Comparison of ENCODE assay signal across 1 cellular context in the genomic region with DNA sequence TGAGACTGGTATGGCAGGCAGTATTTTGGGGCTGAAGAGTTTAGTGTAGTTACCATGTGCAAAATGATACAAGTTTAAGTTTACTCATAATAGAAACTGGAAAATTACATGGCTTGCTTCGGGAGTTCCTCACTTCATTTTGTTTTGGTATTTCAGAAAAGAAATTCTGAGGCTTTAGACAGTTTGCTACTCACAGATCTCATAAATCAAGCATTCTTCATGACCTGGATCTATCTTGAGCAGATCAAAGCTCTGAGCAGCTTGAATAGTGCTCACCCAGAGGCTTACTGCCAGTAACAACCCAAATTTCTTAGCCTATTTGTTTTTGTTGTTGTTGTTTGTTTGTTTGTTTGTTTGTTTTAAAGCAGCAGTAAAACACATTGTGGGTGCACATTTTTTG.
TF ChIP-seq lines count a peak whose summit lies in the region.

No MANE protein-coding gene starts in this region.

TF ChIP-seq in GM23338, 12 proteins besides CTCF, POLR2A, EP300 and RAD21 (continued from another document):
- TF ChIP-seq, protein P1, sequence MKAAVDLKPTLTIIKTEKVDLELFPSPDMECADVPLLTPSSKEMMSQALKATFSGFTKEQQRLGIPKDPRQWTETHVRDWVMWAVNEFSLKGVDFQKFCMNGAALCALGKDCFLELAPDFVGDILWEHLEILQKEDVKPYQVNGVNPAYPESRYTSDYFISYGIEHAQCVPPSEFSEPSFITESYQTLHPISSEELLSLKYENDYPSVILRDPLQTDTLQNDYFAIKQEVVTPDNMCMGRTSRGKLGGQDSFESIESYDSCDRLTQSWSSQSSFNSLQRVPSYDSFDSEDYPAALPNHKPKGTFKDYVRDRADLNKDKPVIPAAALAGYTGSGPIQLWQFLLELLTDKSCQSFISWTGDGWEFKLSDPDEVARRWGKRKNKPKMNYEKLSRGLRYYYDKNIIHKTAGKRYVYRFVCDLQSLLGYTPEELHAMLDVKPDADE (IDR thresholded peaks at IDR 0.05) = no peak
- TF ChIP-seq ZNF331 (CRISPR knock-in tag; IDR thresholded peaks at IDR 0.05; ENCODE audit: low read depth) = no peak
- no peak for TF ChIP-seq EZH2phosphoT487 (IDR thresholded peaks at IDR 0.05; ENCODE audit: unreplicated experiment)
- TF ChIP-seq ZNF114 (CRISPR knock-in tag; IDR thresholded peaks at IDR 0.05) = no peak
- no peak for TF ChIP-seq NANOG (IDR thresholded peaks at IDR 0.05; ENCODE audit: borderline replicate concordance)
- TF ChIP-seq EZH2 (IDR thresholded peaks at IDR 0.05; ENCODE audit: low read depth, unreplicated experiment) = no peak
- TF ChIP-seq CREB1 (CRISPR knock-in tag; IDR thresholded peaks at IDR 0.05; ENCODE audit: low read depth) = no peak
- TF ChIP-seq STAT1 (IDR thresholded peaks at IDR 0.05; ENCODE audit: unreplicated experiment) = no peak
- no peak for TF ChIP-seq JUNB (IDR thresholded peaks at IDR 0.05; ENCODE audit: unreplicated experiment)
- TF ChIP-seq, protein P2, sequence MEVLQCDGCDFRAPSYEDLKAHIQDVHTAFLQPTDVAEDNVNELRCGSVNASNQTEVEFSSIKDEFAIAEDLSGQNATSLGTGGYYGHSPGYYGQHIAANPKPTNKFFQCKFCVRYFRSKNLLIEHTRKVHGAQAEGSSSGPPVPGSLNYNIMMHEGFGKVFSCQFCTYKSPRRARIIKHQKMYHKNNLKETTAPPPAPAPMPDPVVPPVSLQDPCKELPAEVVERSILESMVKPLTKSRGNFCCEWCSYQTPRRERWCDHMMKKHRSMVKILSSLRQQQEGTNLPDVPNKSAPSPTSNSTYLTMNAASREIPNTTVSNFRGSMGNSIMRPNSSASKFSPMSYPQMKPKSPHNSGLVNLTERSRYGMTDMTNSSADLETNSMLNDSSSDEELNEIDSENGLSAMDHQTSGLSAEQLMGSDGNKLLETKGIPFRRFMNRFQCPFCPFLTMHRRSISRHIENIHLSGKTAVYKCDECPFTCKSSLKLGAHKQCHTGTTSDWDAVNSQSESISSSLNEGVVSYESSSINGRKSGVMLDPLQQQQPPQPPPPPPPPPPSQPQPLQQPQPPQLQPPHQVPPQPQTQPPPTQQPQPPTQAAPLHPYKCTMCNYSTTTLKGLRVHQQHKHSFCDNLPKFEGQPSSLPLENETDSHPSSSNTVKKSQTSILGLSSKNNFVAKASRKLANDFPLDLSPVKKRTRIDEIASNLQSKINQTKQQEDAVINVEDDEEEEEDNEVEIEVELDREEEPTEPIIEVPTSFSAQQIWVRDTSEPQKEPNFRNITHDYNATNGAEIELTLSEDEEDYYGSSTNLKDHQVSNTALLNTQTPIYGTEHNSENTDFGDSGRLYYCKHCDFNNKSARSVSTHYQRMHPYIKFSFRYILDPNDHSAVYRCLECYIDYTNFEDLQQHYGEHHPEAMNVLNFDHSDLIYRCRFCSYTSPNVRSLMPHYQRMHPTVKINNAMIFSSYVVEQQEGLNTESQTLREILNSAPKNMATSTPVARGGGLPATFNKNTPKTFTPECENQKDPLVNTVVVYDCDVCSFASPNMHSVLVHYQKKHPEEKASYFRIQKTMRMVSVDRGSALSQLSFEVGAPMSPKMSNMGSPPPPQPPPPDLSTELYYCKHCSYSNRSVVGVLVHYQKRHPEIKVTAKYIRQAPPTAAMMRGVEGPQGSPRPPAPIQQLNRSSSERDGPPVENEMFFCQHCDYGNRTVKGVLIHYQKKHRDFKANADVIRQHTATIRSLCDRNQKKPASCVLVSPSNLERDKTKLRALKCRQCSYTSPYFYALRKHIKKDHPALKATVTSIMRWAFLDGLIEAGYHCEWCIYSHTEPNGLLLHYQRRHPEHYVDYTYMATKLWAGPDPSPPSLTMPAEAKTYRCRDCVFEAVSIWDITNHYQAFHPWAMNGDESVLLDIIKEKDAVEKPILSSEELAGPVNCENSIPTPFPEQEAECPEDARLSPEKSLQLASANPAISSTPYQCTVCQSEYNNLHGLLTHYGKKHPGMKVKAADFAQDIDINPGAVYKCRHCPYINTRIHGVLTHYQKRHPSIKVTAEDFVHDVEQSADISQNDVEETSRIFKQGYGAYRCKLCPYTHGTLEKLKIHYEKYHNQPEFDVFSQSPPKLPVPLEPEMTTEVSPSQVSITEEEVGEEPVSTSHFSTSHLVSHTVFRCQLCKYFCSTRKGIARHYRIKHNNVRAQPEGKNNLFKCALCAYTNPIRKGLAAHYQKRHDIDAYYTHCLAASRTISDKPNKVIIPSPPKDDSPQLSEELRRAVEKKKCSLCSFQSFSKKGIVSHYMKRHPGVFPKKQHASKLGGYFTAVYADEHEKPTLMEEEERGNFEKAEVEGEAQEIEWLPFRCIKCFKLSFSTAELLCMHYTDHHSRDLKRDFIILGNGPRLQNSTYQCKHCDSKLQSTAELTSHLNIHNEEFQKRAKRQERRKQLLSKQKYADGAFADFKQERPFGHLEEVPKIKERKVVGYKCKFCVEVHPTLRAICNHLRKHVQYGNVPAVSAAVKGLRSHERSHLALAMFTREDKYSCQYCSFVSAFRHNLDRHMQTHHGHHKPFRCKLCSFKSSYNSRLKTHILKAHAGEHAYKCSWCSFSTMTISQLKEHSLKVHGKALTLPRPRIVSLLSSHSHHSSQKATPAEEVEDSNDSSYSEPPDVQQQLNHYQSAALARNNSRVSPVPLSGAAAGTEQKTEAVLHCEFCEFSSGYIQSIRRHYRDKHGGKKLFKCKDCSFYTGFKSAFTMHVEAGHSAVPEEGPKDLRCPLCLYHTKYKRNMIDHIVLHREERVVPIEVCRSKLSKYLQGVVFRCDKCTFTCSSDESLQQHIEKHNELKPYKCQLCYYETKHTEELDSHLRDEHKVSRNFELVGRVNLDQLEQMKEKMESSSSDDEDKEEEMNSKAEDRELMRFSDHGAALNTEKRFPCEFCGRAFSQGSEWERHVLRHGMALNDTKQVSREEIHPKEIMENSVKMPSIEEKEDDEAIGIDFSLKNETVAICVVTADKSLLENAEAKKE (CRISPR knock-in tag; IDR thresholded peaks at IDR 0.05) = no peak
- no peak for TF ChIP-seq POLR2AphosphoS5 (IDR thresholded peaks at IDR 0.05; ENCODE audit: low read depth)
